17 cellular contexts compared by ENCODE assay signal in genomic region chr3:82038536-82038935, GRCh38.
DNase-seq lines count a peak whose midpoint lies in the region; TF ChIP-seq lines count a peak whose summit lies in the region.
"Had no signal": no experiment of that assay in that cellular context is flagged by ENCODE, and none has a peak within 500 bp of the region (broad histone marks: within the 10 kb centered on the region; RNA-seq: fewer than 3 reads in every experiment).

No MANE protein-coding gene starts in this region.

- TF ChIP-seq EP300 in SK-N-SH (IDR thresholded peaks at IDR 0.05; ENCODE audit: borderline replicate concordance in 1 of 2, low read depth in 1 of 2, low read length in 1 of 2): no peak

- TF ChIP-seq POLR2A in Peyer's patch (IDR thresholded peaks at IDR 0.05): no peak

- no peak overlapping the region for H3K23ac ChIP-seq in trophoblast cell (ENCODE audit: low read length)

- DNase-seq in NCI-H1092 treated with DMSO at 0.1 percent for 48 hours (lab: John Stamatoyannopoulos, UW) (peak; percentile 1), NCI-H1092 (lab: John Stamatoyannopoulos, UW) (no peak), NCI-H1417 (lab: John Stamatoyannopoulos, UW) (peak in 2 of 3 experiments; percentile 14 to 65), amniotic stem cell (lab: John Stamatoyannopoulos, UW) (peak; percentile 8), trophoblast cell (peak; percentile 6 to 47), SHP77 treated with DMSO at 0.1 percent for 48 hours (lab: John Stamatoyannopoulos, UW) (no peak), SK-N-SH (no peak), Peyer's patch (no peak)
- DNase-seq: 8988T, C1 segment of cervical spinal cord, MG63, NCI-H1436 treated with DMSO at 0.1 percent for 48 hours, NCI-H2171, NCI-H510A, T-cell, T1000 had no signal

- H3K18ac ChIP-seq in trophoblast cell (ENCODE audit: low read length): no peak overlapping the region

- H2AK5ac ChIP-seq in trophoblast cell (ENCODE audit: low read length): no peak overlapping the region

- H2AFZ ChIP-seq in trophoblast cell (ENCODE audit: insufficient read depth, low read length, poor library complexity) (no peak overlapping the region), SK-N-SH (ENCODE audit: low read depth) (no peak overlapping the region)

- no peak overlapping the region for H3K4me2 ChIP-seq in trophoblast cell (ENCODE audit: low read length)
- H3K4me2 ChIP-seq in SK-N-SH: no peak overlapping the region

- no peak overlapping the region for H2BK5ac ChIP-seq in trophoblast cell (ENCODE audit: low read depth, low read length, poor library complexity)

- no peaks in the 10 kb centered on the region for H3K27me3 ChIP-seq in trophoblast cell (ENCODE audit: insufficient read depth, low read length)
- H3K27me3 ChIP-seq in SK-N-SH (ENCODE audit: insufficient read depth): no peaks in the 10 kb centered on the region
- no peaks in the 10 kb centered on the region for H3K27me3 ChIP-seq in Peyer's patch
- H3K27me3 ChIP-seq: MG63 had no signal

- H3K79me1 ChIP-seq in trophoblast cell (ENCODE audit: low read length): no peaks in the 10 kb centered on the region

- H3F3A ChIP-seq in SK-N-SH (replicated peaks; ENCODE audit: insufficient read depth): no peaks in the 10 kb centered on the region

- WGBS in trophoblast cell (ENCODE audit: extremely low coverage, insufficient coverage, insufficient read length): no CpG with 5 or more reads among the region's 1 CpG
- 11% methylated on average over 1 of the region's 1 CpG for WGBS in SK-N-SH (ENCODE audit: low lambda C conversion rate)

- TF ChIP-seq RAD21 in SK-N-SH (IDR thresholded peaks at IDR 0.05; ENCODE audit: low read length): no peak

- no peak overlapping the region for H4K8ac ChIP-seq in trophoblast cell (ENCODE audit: low read depth, low read length)

- H2BK12ac ChIP-seq in trophoblast cell (ENCODE audit: low read length): no peak overlapping the region

- H3K36me3 ChIP-seq in trophoblast cell (ENCODE audit: control insufficient read depth in 1 of 2, insufficient read depth in 2 of 2, low read length in 2 of 2) (no peaks in the 10 kb centered on the region), SK-N-SH (replicated peaks in 1 of 2; ENCODE audit: control insufficient read depth in 1 of 2, insufficient read depth in 2 of 2, low read length in 1 of 2) (no peaks in the 10 kb centered on the region), Peyer's patch (no peaks in the 10 kb centered on the region)
- H3K36me3 ChIP-seq: HAP-1, MG63 had no signal

- H4K20me1 ChIP-seq in SK-N-SH (ENCODE audit: insufficient read depth): no peaks in the 10 kb centered on the region

- TF ChIP-seq CTCF in SK-N-SH (IDR thresholded peaks at IDR 0.05) (no peak), Peyer's patch (IDR thresholded peaks at IDR 0.05) (no peak)

- H3K14ac ChIP-seq in trophoblast cell (ENCODE audit: low read length): no peak overlapping the region

- no peak overlapping the region for H3K4me3 ChIP-seq in trophoblast cell (ENCODE audit: low read depth, low read length)
- H3K4me3 ChIP-seq in SK-N-SH (ENCODE audit: low read depth in 2 of 2, low read length in 1 of 2): no peak overlapping the region
- no peak overlapping the region for H3K4me3 ChIP-seq in Peyer's patch
- H3K4me3 ChIP-seq: HAP-1, MG63 had no signal

- H3K27ac ChIP-seq in trophoblast cell (ENCODE audit: low read depth, low read length) (no peak overlapping the region), SK-N-SH (ENCODE audit: low read depth in 2 of 2, low read length in 1 of 2) (no peak overlapping the region), Peyer's patch (no peak overlapping the region)

- H3K79me2 ChIP-seq in trophoblast cell (ENCODE audit: control insufficient read depth, insufficient read depth, low read length, poor library complexity): no peaks in the 10 kb centered on the region
- no peaks in the 10 kb centered on the region for H3K79me2 ChIP-seq in SK-N-SH (ENCODE audit: insufficient read depth)

- H3K9me3 ChIP-seq in trophoblast cell (ENCODE audit: insufficient read depth, low read depth, low read length): no peaks in the 10 kb centered on the region
- no peaks in the 10 kb centered on the region for H3K9me3 ChIP-seq in SK-N-SH
- H3K9me3 ChIP-seq in Peyer's patch: no peaks in the 10 kb centered on the region
- H3K9me3 ChIP-seq: HAP-1, MG63 had no signal

- CTCF ChIA-PET in SK-N-SH (lab: Yijun Ruan, JAX): no interaction called here

- POLR2A ChIA-PET in SK-N-SH (lab: Yijun Ruan, JAX): no interaction called here

- no peaks in the 10 kb centered on the region for H3K9me2 ChIP-seq in SK-N-SH

- H3K4me1 ChIP-seq in trophoblast cell (ENCODE audit: control insufficient read depth in 1 of 2, insufficient read depth in 2 of 2, low read length in 2 of 2): no peaks in the 10 kb centered on the region
- H3K4me1 ChIP-seq in SK-N-SH (ENCODE audit: control insufficient read depth in 1 of 2, insufficient read depth in 2 of 2, low read depth in 1 of 2, low read length in 1 of 2): no peaks in the 10 kb centered on the region
- no peaks in the 10 kb centered on the region for H3K4me1 ChIP-seq in Peyer's patch
- H3K4me1 ChIP-seq: HAP-1 had no signal

- H4K91ac ChIP-seq in trophoblast cell (ENCODE audit: low read depth, low read length): no peak overlapping the region

- H3K4ac ChIP-seq in trophoblast cell (ENCODE audit: low read depth, low read length): no peak overlapping the region

- no peak overlapping the region for H4K12ac ChIP-seq in trophoblast cell (ENCODE audit: low read depth, low read length)

- H3K9ac ChIP-seq in trophoblast cell (ENCODE audit: low read length) (no peak overlapping the region), SK-N-SH (no peak overlapping the region)

- H2BK120ac ChIP-seq in trophoblast cell (ENCODE audit: insufficient read depth, low read length, poor library complexity): no peak overlapping the region

TF ChIP-seq in SK-N-SH, 30 proteins besides CTCF, POLR2A, EP300 and RAD21:
- TF ChIP-seq RCOR1 (IDR thresholded peaks at IDR 0.05; ENCODE audit: low read length) (no peak), TCF12 (IDR thresholded peaks at IDR 0.05) (no peak), TEAD4 (IDR thresholded peaks at IDR 0.05; ENCODE audit: borderline replicate concordance, insufficient read depth) (no peak), RFX5 (IDR thresholded peaks at IDR 0.05; ENCODE audit: low read length) (no peak), EZH2phosphoT487 (IDR thresholded peaks at IDR 0.05; ENCODE audit: borderline replicate concordance, low read depth) (no peak)

Comparison
In these comparisons a context has a peak if more than half of its experiments do, and no peak if none do; other contexts are left out.
1. DNase-seq: peak in NCI-H1092 treated with DMSO at 0.1 percent for 48 hours (single experiment), NCI-H1417 (2 of 3), amniotic stem cell (single experiment) and trophoblast cell (2 of 2); none in NCI-H1092 (single experiment), SHP77 treated with DMSO at 0.1 percent for 48 hours (single experiment), SK-N-SH (single experiment) and Peyer's patch (0 of 3).